In genomic region chr7:41255113-41255512, GRCh38 we compare ENCODE assay signal across 8 cellular contexts.
"Had no signal": no experiment of that assay in that cellular context is flagged by ENCODE, and none has a peak within 500 bp of the region (broad histone marks: within the 10 kb centered on the region; RNA-seq: fewer than 3 reads in every experiment).

No MANE protein-coding gene starts in this region.

- H3K4me1 Mint-ChIP-seq: IgD-negative memory B cell had no signal

- DNase-seq: Karpas-422, KBM-7, KG1 had no signal

- H3K4me3 ChIP-seq: K562 had no signal

- ATAC-seq: HepG2, K562 had no signal

- H3K4me3 Mint-ChIP-seq: IgD-negative memory B cell had no signal

- H3K27ac ChIP-seq: HL-60, KMS-11 had no signal

- H3K4me2 ChIP-seq: KMS-11 had no signal

- H3K9ac ChIP-seq: KMS-11 had no signal
